Comparison of ENCODE assay signal across 8 cellular contexts in genomic region chr10:95655571-95656290, GRCh38. TPM values are rescaled to one million over a fixed set of nuclear protein-coding genes. Genes with fewer than 3 reads are reported as not detected.
DNase-seq lines count a peak whose midpoint lies in the region; ATAC-seq and TF ChIP-seq lines count a peak whose summit lies in the region.

No MANE protein-coding gene starts in this region.

- CTCF ChIA-PET in WTC11 (lab: Charles Lee): interaction anchor here (1.2 to 4.3 kb wide), 3 partner anchors 38 to 210 kb away, joined by 3 to 24 read pairs (median 5); partner anchors contain the start of gene TCTN3

- H3K36me3 ChIP-seq in esophagus squamous epithelium (peaks cover 8 to 27% (median 9%) of the 10 kb centered on the region in 3 donors), aorta (ENCODE audit: control insufficient read depth in 1 of 2, insufficient read depth in 2 of 2, low read length in 1 of 2) (no peaks in the 10 kb centered on the region)

- H3K4me3 ChIP-seq in esophagus squamous epithelium: peak overlapping the region; percentile 76 to 93 (median 79)
- peak overlapping the region; percentile 54 to 76 for H3K4me3 ChIP-seq in aorta (ENCODE audit: low read length in 2 of 2)

- H3K9me3 ChIP-seq in esophagus squamous epithelium (peaks cover 0 to 6% (median 0%) of the 10 kb centered on the region in 3 donors), aorta (ENCODE audit: control insufficient read depth, low read length) (no peaks in the 10 kb centered on the region)

- ATAC-seq in HG03460 (IDR thresholded peaks at IDR 0.05; ENCODE audit: unreplicated experiment) (peak; percentile 23), WTC11 (peak; percentile 28), aorta (ENCODE audit: low FRiP score) (peak; percentile 3), HG02970 (IDR thresholded peaks at IDR 0.05; ENCODE audit: low FRiP score, unreplicated experiment) (no peak)

- H3K27ac Mint-ChIP-seq in CD14-positive monocyte (peak overlapping the region in 1 of 7 donors; percentile 10), WTC11 (no peak overlapping the region), nephron progenitor cell (peak overlapping the region; percentile 74)

- H3K27me3 Mint-ChIP-seq in CD14-positive monocyte (ENCODE audit: low read depth in 3 of 3) (peaks cover 0 to 5% (median 4%) of the 10 kb centered on the region in 3 donors), WTC11 (ENCODE audit: low read depth) (peaks cover 3% of the 10 kb centered on the region), nephron progenitor cell (ENCODE audit: low read depth, poor library complexity) (no peaks in the 10 kb centered on the region)

- H3K27me3 ChIP-seq in esophagus squamous epithelium (no peaks in the 10 kb centered on the region), aorta (ENCODE audit: control insufficient read depth in 1 of 2, insufficient read depth in 2 of 2, low read length in 1 of 2) (no peaks in the 10 kb centered on the region)

- POLR2A ChIA-PET in WTC11 (lab: Charles Lee): interaction anchor here (1.2 kb wide), 1 partner anchor 21 kb away, joined by 3 read pairs; no protein-coding TSS in a partner anchor

- peaks cover 0 to 36% (median 4%) of the 10 kb centered on the region in 3 donors for H3K4me1 ChIP-seq in esophagus squamous epithelium
- no peaks in the 10 kb centered on the region for H3K4me1 ChIP-seq in aorta (ENCODE audit: control insufficient read depth in 1 of 2, insufficient read depth in 2 of 2, low read length in 2 of 2)

- peak overlapping the region; percentile 66 to 81 (median 75) for H3K27ac ChIP-seq in esophagus squamous epithelium
- no peak overlapping the region for H3K27ac ChIP-seq in aorta (ENCODE audit: low read depth in 1 of 2, low read length in 2 of 2)

- WGBS in esophagus squamous epithelium, 2 donors: 9 to 15% methylated on average over 4 to 12 of the region's 23 CpGs
- WGBS in aorta, 2 donors: 1 to 3% methylated on average over 23 of the region's 23 CpGs

- H3K36me3 Mint-ChIP-seq in CD14-positive monocyte (peaks cover 25% of the 10 kb centered on the region in 2 donors), WTC11 (peaks cover 30% of the 10 kb centered on the region), nephron progenitor cell (ENCODE audit: low read depth) (peaks cover 32% of the 10 kb centered on the region)

- no peak for DNase-seq in CD14-positive monocyte (ENCODE audit: low spot score)
- peak; percentile 4 for DNase-seq in GM19238 (ENCODE audit: insufficient read length, low spot score)
- no peak for DNase-seq in WTC11 (ENCODE audit: low spot score)
- DNase-seq in esophagus squamous epithelium (lab: John Stamatoyannopoulos, UW): no peak
- no peak for DNase-seq in nephron progenitor cell
- peak in 1 of 2 donors; percentile 80 for DNase-seq in aorta

- H3K9me3 Mint-ChIP-seq in CD14-positive monocyte: peaks cover 5 to 20% (median 13%) of the 10 kb centered on the region in 7 donors
- H3K9me3 Mint-ChIP-seq in WTC11: peaks cover 14% of the 10 kb centered on the region
- peaks cover 28% of the 10 kb centered on the region for H3K9me3 Mint-ChIP-seq in nephron progenitor cell

- TF ChIP-seq CTCF in CD14-positive monocyte (IDR thresholded peaks at IDR 0.05) (no peak), WTC11 (IDR thresholded peaks at IDR 0.05) (no peak), esophagus squamous epithelium (IDR thresholded peaks at IDR 0.05) (no peak), nephron progenitor cell (IDR thresholded peaks at IDR 0.05) (no peak)

- TF ChIP-seq POLR2A in esophagus squamous epithelium (IDR thresholded peaks at IDR 0.05): no peak

- intact Hi-C loops in CD14-positive monocyte (cut with micrococcal nuclease) (no loop called here), esophagus squamous epithelium (cut with DNase I) (no loop called here), aorta (cut with DNase I) (no loop called here)

- peak overlapping the region; percentile 98 to 99 for H3K4me3 Mint-ChIP-seq in CD14-positive monocyte
- peak overlapping the region; percentile 98 for H3K4me3 Mint-ChIP-seq in WTC11
- peak overlapping the region; percentile 100 for H3K4me3 Mint-ChIP-seq in nephron progenitor cell

- H3K4me1 Mint-ChIP-seq in CD14-positive monocyte (peaks cover 20% of the 10 kb centered on the region), WTC11 (peaks cover 13% of the 10 kb centered on the region), nephron progenitor cell (peaks cover 28% of the 10 kb centered on the region)

TF ChIP-seq in WTC11, 78 proteins besides CTCF, POLR2A, EP300 and RAD21:
- TF ChIP-seq ZNF281 (CRISPR knock-in tag; IDR thresholded peaks at IDR 0.05): no peak
- TF ChIP-seq STAT6 (CRISPR knock-in tag; conservative IDR thresholded peaks at IDR 0.05; ENCODE audit: low read depth): no peak
- TF ChIP-seq E2F4 (CRISPR knock-in tag; IDR thresholded peaks at IDR 0.05; ENCODE audit: borderline replicate concordance, low read depth): no peak
- TF ChIP-seq USF1 (CRISPR knock-in tag; IDR thresholded peaks at IDR 0.05): no peak
- no peak for TF ChIP-seq ZNF416 (CRISPR knock-in tag; IDR thresholded peaks at IDR 0.05)
- 0 out of 2 replicates have a peak, but pooled peaks have one; percentile 66 for TF ChIP-seq ZNF232 (CRISPR knock-in tag; IDR thresholded peaks at IDR 0.05)

RNA-seq across cellular contexts. Expression of gene ALDH18A1, which starts 0.8 kb away (rescaled TPM):
- polyA plus RNA-seq in CD14-positive monocyte (1 to 10 TPM; 2.6 TPM), aorta (10 to 100 TPM; 12.1 to 16.2 TPM)
- total RNA-seq in WTC11 (2021) (105 to 115 TPM (median 107 TPM) in 3 replicates), esophagus squamous epithelium (10 to 100 TPM; 34.5 to 78.3 (median 47.4) TPM), aorta (10 to 100 TPM; 45.4 to 50.8 TPM)

RNA-seq across cellular contexts. Expression of gene TCTN3, which starts 38.0 kb away (rescaled TPM):
- polyA plus RNA-seq in CD14-positive monocyte: 10 to 100 TPM; 14.4 to 23.1 TPM
- 26.4 to 33.5 TPM (median 29.3 TPM) in 3 replicates for total RNA-seq in WTC11 (2021)
- 10 to 100 TPM in 3 of 4 donors, 1 to 10 TPM in 1; 6.8 to 21.1 (median 16.7) TPM for total RNA-seq in esophagus squamous epithelium
- 10 to 100 TPM; 20.8 to 23.7 TPM for total RNA-seq in aorta
- 10 to 100 TPM in 1 of 2 donors, 1 to 10 TPM in 1; 8.4 to 21.2 TPM for polyA plus RNA-seq in aorta

Comparison
In these comparisons a context has a peak if more than half of its experiments do, and no peak if none do; other contexts are left out.
1. H3K27ac ChIP-seq: peak in esophagus squamous epithelium (4 of 4); none in aorta (0 of 2).
2. Peak in every context shown above with its lines, with median percentiles within 50 percentile points of each other: H3K4me3 Mint-ChIP-seq.